ENCODE assay signal across 7 cellular contexts in genomic region chr14:74111395-74112216, GRCh38. TPM values are rescaled to one million over a fixed set of nuclear protein-coding genes. Genes with fewer than 3 reads are reported as not detected.
DNase-seq lines count a peak whose midpoint lies in the region; ATAC-seq and TF ChIP-seq lines count a peak whose summit lies in the region.
"Not testable (repeated sequence)": the region's sequence is repeated elsewhere in the genome, so short reads cannot be mapped to it uniquely, and the experiment has no call there.

No MANE protein-coding gene starts in this region.

- H3K4me3 Mint-ChIP-seq in T-helper 17 cell, result not testable (repeated sequence)

- not testable (repeated sequence) for H3K4me3 ChIP-seq in choroid plexus epithelial cell (ENCODE audit: low read depth, low read length)

- not testable (repeated sequence) for H3K9me3 ChIP-seq in T-helper 17 cell (ENCODE audit: control insufficient read depth, low read length, poor library complexity, severe bottlenecking)

- peaks cover 15% of the 10 kb centered on the region for H3K4me1 Mint-ChIP-seq in T-helper 17 cell

- ATAC-seq in T-helper 17 cell, result peak; percentile 70

- H3K36me3 Mint-ChIP-seq in T-helper 17 cell (ENCODE audit: low read depth), result peaks cover 18% of the 10 kb centered on the region

- peak; percentile 59 for TF ChIP-seq CTCF in choroid plexus epithelial cell (conservative IDR thresholded peaks at IDR 0.05; ENCODE audit: low read depth, low read length)

- H3K27me3 Mint-ChIP-seq in T-helper 17 cell, result not testable (repeated sequence)

- H3K27ac Mint-ChIP-seq in T-helper 17 cell, result not testable (repeated sequence)

- TF ChIP-seq RAD21 in Ishikawa (IDR thresholded peaks at IDR 0.05; ENCODE audit: low read depth), result peak; percentile 71

- TF ChIP-seq EP300 in Ishikawa (IDR thresholded peaks at IDR 0.05; ENCODE audit: borderline replicate concordance), result not testable (repeated sequence)

- peak; percentile 49 for DNase-seq in EL
- DNase-seq in NCI-H446 (lab: John Stamatoyannopoulos, UW), result peak; percentile 36 to 67
- DNase-seq in T-helper 17 cell, result not testable (repeated sequence)
- peak; percentile 84 for DNase-seq in choroid plexus epithelial cell (ENCODE audit: low read depth)
- peak; percentile 49 for DNase-seq in hepatic stellate cell (ENCODE audit: low spot score)
- peak; percentile 18 for DNase-seq in non-pigmented ciliary epithelial cell (ENCODE audit: low read depth)

RNA-seq across cellular contexts. Expression of gene LIN52, which starts 26.9 kb away (rescaled TPM):
- 10 to 100 TPM in 1 of 2 donors, 1 to 10 TPM in 1; 7.6 to 10.5 TPM for total RNA-seq in T-helper 17 cell

RNA-seq across cellular contexts. Expression of gene ALDH6A1, which starts 27.4 kb away (rescaled TPM):
- 1 to 10 TPM; 7.8 to 8.9 TPM for total RNA-seq in T-helper 17 cell
